Comparison of ENCODE assay signal across 8 cellular contexts in genomic region chr9:6024035-6024554, GRCh38. TPM values are rescaled to one million over a fixed set of nuclear protein-coding genes. Genes with fewer than 3 reads are reported as not detected.
DNase-seq lines count a peak whose midpoint lies in the region; ATAC-seq and TF ChIP-seq lines count a peak whose summit lies in the region.

No MANE protein-coding gene starts in this region.

- no peaks in the 10 kb centered on the region for H3K9me3 Mint-ChIP-seq in endothelial cell (ENCODE audit: unreplicated experiment)

- DNase-seq in stimulated activated CD4-positive, alpha-beta T cell treated with anti-CD3 and anti-CD28 coated beads, Interleukin-4, amount 100 ng/mL, for 24 hours = peak; percentile 12
- no peak for DNase-seq in stimulated activated CD4-positive, alpha-beta T cell treated with anti-CD3 and anti-CD28 coated beads, Interleukin-4, amount 100 ng/mL, for 1 hour
- peak; percentile 17 for DNase-seq in RPMI7951 (ENCODE audit: low read depth)
- DNase-seq in endothelial cell (ENCODE audit: low spot score) = peak; percentile 26
- no peak for DNase-seq in retinal pigment epithelial cell (ENCODE audit: low read depth)

- ATAC-seq in HG02759 (IDR thresholded peaks at IDR 0.05; ENCODE audit: unreplicated experiment) (peak; percentile 65), HG03442 (IDR thresholded peaks at IDR 0.05; ENCODE audit: unreplicated experiment) (no peak), GM21717 (IDR thresholded peaks at IDR 0.05; ENCODE audit: unreplicated experiment) (no peak)

- TF ChIP-seq CTCF in endothelial cell (IDR thresholded peaks at IDR 0.05; ENCODE audit: unreplicated experiment) (peak; percentile 95), retinal pigment epithelial cell (conservative IDR thresholded peaks at IDR 0.05; ENCODE audit: low read depth, low read length) (peak; percentile 60)

- peaks cover 2% of the 10 kb centered on the region for H3K27me3 Mint-ChIP-seq in endothelial cell (ENCODE audit: unreplicated experiment)

- H3K4me1 Mint-ChIP-seq in endothelial cell (ENCODE audit: unreplicated experiment) = peaks cover 2% of the 10 kb centered on the region

- no peaks in the 10 kb centered on the region for H3K36me3 Mint-ChIP-seq in endothelial cell (ENCODE audit: low read depth, unreplicated experiment)

- no peak overlapping the region for H3K4me3 ChIP-seq in retinal pigment epithelial cell (ENCODE audit: low read length)

- no peak overlapping the region for H3K4me3 Mint-ChIP-seq in endothelial cell (ENCODE audit: unreplicated experiment)

- no peak overlapping the region for H3K27ac Mint-ChIP-seq in endothelial cell (ENCODE audit: unreplicated experiment)

RNA-seq across cellular contexts. Expression of gene RANBP6, which starts 8.7 kb away (rescaled TPM):
- total RNA-seq in RPMI7951 (2014; rRNA removed; shearing (Covaris generic)) = 26.7 and 27.2 TPM in 2 replicates
- 19.1 TPM for total RNA-seq in endothelial cell (ENCODE audit: unreplicated experiment)

Comparison
In these comparisons a context has a peak if more than half of its experiments do, and no peak if none do; other contexts are left out.
1. DNase-seq: peak in stimulated activated CD4-positive, alpha-beta T cell treated with anti-CD3 and anti-CD28 coated beads, Interleukin-4, amount 100 ng/mL, for 24 hours (single experiment), RPMI7951 (single experiment) and endothelial cell (single experiment); none in stimulated activated CD4-positive, alpha-beta T cell treated with anti-CD3 and anti-CD28 coated beads, Interleukin-4, amount 100 ng/mL, for 1 hour (single experiment) and retinal pigment epithelial cell (single experiment).